ENCODE assay signal across 15 cellular contexts in genomic region chr16:72827907-72828306, GRCh38.
"Had no signal": no experiment of that assay in that cellular context is flagged by ENCODE, and none has a peak within 500 bp of the region (broad histone marks: within the 10 kb centered on the region; RNA-seq: fewer than 3 reads in every experiment).

No MANE protein-coding gene starts in this region.

- H3K27me3 ChIP-seq: ascending aorta, breast epithelium, dorsolateral prefrontal cortex, gastroesophageal sphincter, heart right ventricle, neutrophil, upper lobe of left lung had no signal

- H3K9me3 Mint-ChIP-seq: activated naive CD4-positive, alpha-beta T cell treated with anti-CD3 and anti-CD28 coated beads for 36 hours; activated naive CD8-positive, alpha-beta T cell treated with anti-CD3 and anti-CD28 coated beads, Interleukin-2, amount 50 U/mL, for 24 hours had no signal

- H3K36me3 ChIP-seq: breast epithelium, neutrophil had no signal

- H3K4me3 Mint-ChIP-seq: activated naive CD4-positive, alpha-beta T cell treated with anti-CD3 and anti-CD28 coated beads for 36 hours; activated naive CD8-positive, alpha-beta T cell treated with anti-CD3 and anti-CD28 coated beads, Interleukin-2, amount 50 U/mL, for 24 hours; T-helper 17 cell had no signal

- H3K27me3 Mint-ChIP-seq: T-helper 17 cell had no signal

- H3K27ac Mint-ChIP-seq: activated naive CD4-positive, alpha-beta T cell treated with anti-CD3 and anti-CD28 coated beads for 36 hours; activated naive CD8-positive, alpha-beta T cell treated with anti-CD3 and anti-CD28 coated beads, Interleukin-2, amount 50 U/mL, for 24 hours; T-helper 17 cell had no signal

- ATAC-seq: activated naive CD8-positive, alpha-beta T cell treated with anti-CD3 and anti-CD28 coated beads, Interleukin-2, amount 50 U/mL, for 24 hours; gastroesophageal sphincter; heart right ventricle; stimulated activated naive CD8-positive, alpha-beta T cell treated with anti-CD3 and anti-CD28 coated beads, Interleukin-15, Interleukin-2, amounts not matched to agents 100 U/mL and 50 U/mL, for 24 hours; T-helper 17 cell had no signal

- H3K9me3 ChIP-seq: ascending aorta, breast epithelium, gastroesophageal sphincter, heart right ventricle, neutrophil, upper lobe of left lung had no signal

- H3K4me1 Mint-ChIP-seq: T-helper 17 cell had no signal

- H3K4me3 ChIP-seq: ascending aorta, breast epithelium, dorsolateral prefrontal cortex, gastroesophageal sphincter, heart right ventricle, smooth muscle cell, upper lobe of left lung had no signal

- H3K4me2 ChIP-seq: smooth muscle cell had no signal

- H3K4me1 ChIP-seq: breast epithelium had no signal

- DNase-seq: activated CD4-positive, alpha-beta T cell treated with anti-CD3 and anti-CD28 coated beads, Interleukin-2, amount 50 U/mL, for 1 hour; activated naive CD4-positive, alpha-beta T cell treated with anti-CD3 and anti-CD28 coated beads for 36 hours; activated naive CD8-positive, alpha-beta T cell treated with anti-CD3 and anti-CD28 coated beads, Interleukin-2, amount 50 U/mL, for 24 hours; dorsolateral prefrontal cortex; erythroblast; heart right ventricle; islet precursor cell; stimulated activated naive CD8-positive, alpha-beta T cell treated with anti-CD3 and anti-CD28 coated beads, Interleukin-15, Interleukin-2, amounts not matched to agents 100 U/mL and 50 U/mL, for 24 hours; T-helper 17 cell; upper lobe of left lung had no signal

- H3K27ac ChIP-seq: ascending aorta, breast epithelium, neutrophil, upper lobe of left lung had no signal
